13 cellular contexts compared by ENCODE assay signal in genomic region chr11:120512727-120513435, GRCh38. TPM values are rescaled to one million over a fixed set of nuclear protein-coding genes. Genes with fewer than 3 reads are reported as not detected.
DNase-seq lines count a peak whose midpoint lies in the region; ATAC-seq and TF ChIP-seq lines count a peak whose summit lies in the region.
"Had no signal": no experiment of that assay in that cellular context is flagged by ENCODE, and none has a peak within 500 bp of the region (broad histone marks: within the 10 kb centered on the region; RNA-seq: fewer than 3 reads in every experiment).

No MANE protein-coding gene starts in this region.

- CTCF ChIA-PET in PC-3 (lab: Charles Lee) = interaction anchor here (0.6 kb wide), 1 partner anchor 13 kb away, joined by 3 read pairs; no protein-coding TSS in a partner anchor

- H3K4me1 ChIP-seq in PC-3 (ENCODE audit: insufficient read depth, low read length) = peaks cover 5% of the 10 kb centered on the region; the same call in 1 of the 2 replicates
- H3K4me1 ChIP-seq in hepatocyte (ENCODE audit: insufficient read depth) = peaks cover 13% of the 10 kb centered on the region

- no peak overlapping the region for H3K4me2 ChIP-seq in PC-3 (ENCODE audit: low read length)
- H3K4me2 ChIP-seq in hepatocyte = peak overlapping the region; percentile 77

- 91% methylated on average over 13 of the region's 23 CpGs for WGBS in hepatocyte (ENCODE audit: low lambda C conversion rate, missing lambda C conversion rate)

- H4K20me1 ChIP-seq in PC-3 (ENCODE audit: low read length) (no peaks in the 10 kb centered on the region), hepatocyte (ENCODE audit: insufficient read depth, poor library complexity, severe bottlenecking) (no peaks in the 10 kb centered on the region)

- intact Hi-C loops in PC-3 (cut with micrococcal nuclease) = no loop called here

- H3K36me3 ChIP-seq in PC-3 (ENCODE audit: low read depth, low read length) (no peaks in the 10 kb centered on the region), hepatocyte (replicated peaks; ENCODE audit: insufficient read depth, low read depth) (no peaks in the 10 kb centered on the region)

- H3K27ac ChIP-seq in PC-3 (ENCODE audit: low read length) (no peak overlapping the region), hepatocyte (no peak overlapping the region)
- H3K27ac ChIP-seq: epithelial cell of prostate had no signal

- no peaks in the 10 kb centered on the region for H3K36me3 Mint-ChIP-seq in T-helper 2 cell treated with Interferon-gamma antibody and Interleukin-4, amounts not matched to agents 5 μg/mL and 100 μg/mL, for 36 hours (ENCODE audit: low read depth)
- H3K36me3 Mint-ChIP-seq: CD14-positive monocyte had no signal

- BruUV-seq in PC-3 (replicated peaks; lab: Mats Ljungman, UMichigan) = no TSS peak

- no peak overlapping the region for H3K27ac Mint-ChIP-seq in T-helper 2 cell treated with Interferon-gamma antibody and Interleukin-4, amounts not matched to agents 5 μg/mL and 100 μg/mL, for 36 hours

- TF ChIP-seq CTCF in PC-3 (conservative IDR thresholded peaks at IDR 0.05; ENCODE audit: low read depth, low read length) (peak; percentile 41; the same call in 1 of the 2 replicates), hepatocyte (IDR thresholded peaks at IDR 0.05; ENCODE audit: poor library complexity) (no peak)

- H3K79me2 ChIP-seq in PC-3 (ENCODE audit: low read length) (no peaks in the 10 kb centered on the region), hepatocyte (no peaks in the 10 kb centered on the region)

- no peaks in the 10 kb centered on the region for H3K9me3 Mint-ChIP-seq in T-helper 2 cell treated with Interferon-gamma antibody and Interleukin-4, amounts not matched to agents 5 μg/mL and 100 μg/mL, for 36 hours

- no peaks in the 10 kb centered on the region for H3K4me1 Mint-ChIP-seq in T-helper 2 cell treated with Interferon-gamma antibody and Interleukin-4, amounts not matched to agents 5 μg/mL and 100 μg/mL, for 36 hours (ENCODE audit: low read depth)

- H3K4me3 Mint-ChIP-seq in T-helper 2 cell treated with Interferon-gamma antibody and Interleukin-4, amounts not matched to agents 5 μg/mL and 100 μg/mL, for 36 hours = peak overlapping the region; percentile 19

- H3K4me3 ChIP-seq in PC-3 (ENCODE audit: low read length) = no peak overlapping the region
- no peak overlapping the region for H3K4me3 ChIP-seq in hepatocyte

- no peaks in the 10 kb centered on the region for H3K9me2 ChIP-seq in PC-3 (replicated peaks; ENCODE audit: low read length)
- no peaks in the 10 kb centered on the region for H3K9me2 ChIP-seq in hepatocyte (replicated peaks; ENCODE audit: insufficient read depth)

- no peak overlapping the region for H2AFZ ChIP-seq in PC-3 (ENCODE audit: low read length)
- H2AFZ ChIP-seq in hepatocyte = no peak overlapping the region

- 0 out of 2 replicates have a peak, but pooled peaks have one; percentile 11 for ATAC-seq in PC-3
- ATAC-seq in HG02623 (IDR thresholded peaks at IDR 0.05; ENCODE audit: unreplicated experiment) = no peak

- POLR2A ChIA-PET in PC-3 (lab: Charles Lee; ENCODE audit: unreplicated experiment) = no interaction called here

- H3K27me3 ChIP-seq in PC-3 (ENCODE audit: low read length) (peaks cover 68% of the 10 kb centered on the region), hepatocyte (peaks cover 49% of the 10 kb centered on the region)

- H3F3A ChIP-seq in PC-3 (ENCODE audit: low read length, unreplicated experiment) = no peaks in the 10 kb centered on the region

- DNase-seq in T-helper 2 cell treated with Interferon-gamma antibody and Interleukin-4, amounts not matched to agents 5 μg/mL and 100 μg/mL, for 36 hours (ENCODE audit: low spot score) = no peak
- DNase-seq in T-helper 2 cell (no peak), PC-3 (peak; percentile 26), hepatocyte (ENCODE audit: low spot score) (no peak), dedifferentiated amniotic fluid mesenchymal stem cell (ENCODE audit: extremely low spot score) (no peak), cortex of kidney (lab: John Stamatoyannopoulos, UW) (no peak)
- peak; percentile 15 for DNase-seq in stimulated activated CD8-positive, alpha-beta memory T cell treated with anti-CD3 and anti-CD28 coated beads, Interleukin-4, amount 100 ng/mL, for 48 hours
- DNase-seq: activated gamma-delta T cell treated with Interleukin-2 at 50 U/mL for 16 hours, kidney glomerular epithelial cell had no signal

- H3K9ac ChIP-seq in PC-3 (ENCODE audit: low read length) = no peak overlapping the region

- H3K9me3 ChIP-seq in PC-3 (ENCODE audit: low read length) (no peaks in the 10 kb centered on the region), hepatocyte (ENCODE audit: low read depth) (no peaks in the 10 kb centered on the region)

- peaks cover 54% of the 10 kb centered on the region for H3K27me3 Mint-ChIP-seq in T-helper 2 cell treated with Interferon-gamma antibody and Interleukin-4, amounts not matched to agents 5 μg/mL and 100 μg/mL, for 36 hours (ENCODE audit: low read depth)

RNA-seq across cellular contexts. Expression of gene GRIK4, which starts 1.3 kb away (rescaled TPM):
- total RNA-seq in PC-3 (2014; rRNA removed) (not detected in 2 replicates), hepatocyte (1.5 and 1.6 TPM in 2 replicates)
- 0.95 and 2.3 TPM in 2 replicates for polyA plus RNA-seq in hepatocyte
- total RNA-seq: T-helper 2 cell treated with Interferon-gamma antibody and Interleukin-4, amounts not matched to agents 100 ng/mL and 5 ng/mL, for 36 hours had no signal
- polyA plus RNA-seq: CD14-positive monocyte had no signal

Comparison
In these comparisons a context has a peak if more than half of its experiments do, and no peak if none do; other contexts are left out.
1. DNase-seq: peak in PC-3 (single experiment) and stimulated activated CD8-positive, alpha-beta memory T cell treated with anti-CD3 and anti-CD28 coated beads, Interleukin-4, amount 100 ng/mL, for 48 hours (single experiment); none in T-helper 2 cell treated with Interferon-gamma antibody and Interleukin-4, amounts not matched to agents 5 μg/mL and 100 μg/mL, for 36 hours (single experiment), T-helper 2 cell (0 of 5), hepatocyte (single experiment), dedifferentiated amniotic fluid mesenchymal stem cell (single experiment) and cortex of kidney (single experiment).